In the genomic region with DNA sequence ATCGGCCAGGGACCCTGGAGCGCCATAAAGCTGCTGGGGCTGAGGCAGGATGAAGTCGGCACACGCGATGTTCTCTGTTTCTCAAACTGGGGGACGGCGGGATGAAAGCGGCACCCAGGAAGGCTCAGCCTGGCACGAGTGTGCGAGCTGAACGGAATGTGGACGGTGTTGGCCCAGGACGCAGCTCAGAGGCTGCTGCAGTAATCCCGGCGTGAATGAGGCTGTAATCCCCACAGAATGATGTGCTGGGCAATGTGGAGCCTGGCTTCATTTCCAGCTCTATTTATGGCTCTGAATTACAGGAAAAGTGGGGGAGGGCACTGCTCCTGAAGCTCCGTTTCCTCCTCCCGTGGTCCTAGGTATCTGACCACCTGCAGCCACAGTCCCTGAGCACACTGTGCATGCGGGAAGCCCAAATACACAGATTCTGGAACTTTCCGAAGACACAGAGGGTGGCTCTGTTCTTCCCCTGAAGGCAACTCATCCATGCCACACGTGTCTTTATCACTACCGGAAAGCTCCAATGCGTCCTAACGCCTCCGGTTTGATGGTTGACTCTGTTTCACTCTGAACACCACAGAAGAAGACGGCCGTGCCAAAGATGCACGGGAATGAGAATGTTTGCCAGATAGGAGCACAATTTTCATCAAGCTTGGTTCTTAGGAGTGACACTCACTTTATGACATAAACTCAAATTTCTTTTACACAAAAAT, we compare ENCODE assay signal across 17 cellular contexts. TPM values are rescaled to one million over a fixed set of nuclear protein-coding genes. Genes with fewer than 3 reads are reported as not detected.
DNase-seq lines count a peak whose midpoint lies in the region; ATAC-seq and TF ChIP-seq lines count a peak whose summit lies in the region.
"Had no signal": no experiment of that assay in that cellular context is flagged by ENCODE, and none has a peak within 500 bp of the region (broad histone marks: within the 10 kb centered on the region; RNA-seq: fewer than 3 reads in every experiment).

No MANE protein-coding gene starts in this region.

- no peak for TF ChIP-seq POLR2A in heart left ventricle (IDR thresholded peaks at IDR 0.05)
- TF ChIP-seq POLR2A in upper lobe of left lung (IDR thresholded peaks at IDR 0.05): no peak

- H3K27ac ChIP-seq in heart left ventricle (peak overlapping the region; percentile 40 to 84 (median 64)), upper lobe of left lung (peak overlapping the region in 3 of 4 donors; percentile 59 to 78 (median 61))
- H3K27ac ChIP-seq: ovary had no signal

- H3K4me1 ChIP-seq in heart left ventricle (peaks cover 7 to 48% (median 32%) of the 10 kb centered on the region in 12 donors), upper lobe of left lung (peaks cover 22 to 40% (median 36%) of the 10 kb centered on the region in 4 donors)
- H3K4me1 ChIP-seq: A549 had no signal

- H3K36me3 Mint-ChIP-seq in activated CD8-positive, alpha-beta T cell treated with anti-CD3 and anti-CD28 coated beads, Interleukin-2, amount 10 ng/mL, durations not matched to agents 7 days and 5 days (ENCODE audit: low read depth): no peaks in the 10 kb centered on the region
- H3K36me3 Mint-ChIP-seq in activated CD8-positive, alpha-beta T cell treated with anti-CD3 and anti-CD28 coated beads for 36 hours (ENCODE audit: low read depth): no peaks in the 10 kb centered on the region
- no peaks in the 10 kb centered on the region for H3K36me3 Mint-ChIP-seq in nephron progenitor cell (ENCODE audit: low read depth)
- H3K36me3 Mint-ChIP-seq: brain, CD14-positive monocyte, mesothelial cell of epicardium had no signal

- no peaks in the 10 kb centered on the region for H3K9me3 Mint-ChIP-seq in activated CD8-positive, alpha-beta T cell treated with anti-CD3 and anti-CD28 coated beads, Interleukin-2, amount 10 ng/mL, durations not matched to agents 7 days and 5 days (ENCODE audit: insufficient read depth)
- no peaks in the 10 kb centered on the region for H3K9me3 Mint-ChIP-seq in activated CD8-positive, alpha-beta T cell treated with anti-CD3 and anti-CD28 coated beads for 36 hours
- H3K9me3 Mint-ChIP-seq in nephron progenitor cell: peaks cover 4% of the 10 kb centered on the region
- H3K9me3 Mint-ChIP-seq: activated B cell treated with CpG ODN at 0.5 μM for 24 hours; activated naive CD4-positive, alpha-beta T cell treated with anti-CD3 and anti-CD28 coated beads for 36 hours; CD14-positive monocyte; mesothelial cell of epicardium had no signal

- no peak overlapping the region for H3K4me3 Mint-ChIP-seq in activated CD8-positive, alpha-beta T cell treated with anti-CD3 and anti-CD28 coated beads, Interleukin-2, amount 10 ng/mL, durations not matched to agents 7 days and 5 days
- no peak overlapping the region for H3K4me3 Mint-ChIP-seq in activated CD8-positive, alpha-beta T cell treated with anti-CD3 and anti-CD28 coated beads for 36 hours
- H3K4me3 Mint-ChIP-seq in nephron progenitor cell: peak overlapping the region; percentile 37
- H3K4me3 Mint-ChIP-seq: activated B cell treated with CpG ODN at 0.5 μM for 24 hours; activated naive CD4-positive, alpha-beta T cell treated with anti-CD3 and anti-CD28 coated beads for 36 hours; CD14-positive monocyte; mesothelial cell of epicardium had no signal

- POLR2A ChIA-PET in activated CD8-positive, alpha-beta T cell treated with anti-CD3 and anti-CD28 coated beads, Interleukin-2, amount 10 ng/mL, durations not matched to agents 7 days and 5 days (lab: Charles Lee): no interaction called here
- POLR2A ChIA-PET in activated CD8-positive, alpha-beta T cell treated with anti-CD3 and anti-CD28 coated beads for 36 hours (lab: Charles Lee): interaction anchor here (0.6 to 1.2 kb wide), 2 partner anchors 10 to 37 kb away, joined by 3 to 5 read pairs; no protein-coding TSS in a partner anchor

- H3K4me3 ChIP-seq in heart left ventricle: peak overlapping the region in 7 of 12 donors; percentile 1 to 24 (median 18)
- peak overlapping the region in 2 of 4 donors; percentile 1 to 19 for H3K4me3 ChIP-seq in upper lobe of left lung
- no peak overlapping the region for H3K4me3 ChIP-seq in H7 (ENCODE audit: insufficient read depth, low read depth, low read length)
- H3K4me3 ChIP-seq: A549, ovary had no signal

- intact Hi-C loops in activated CD8-positive, alpha-beta T cell treated with anti-CD3 and anti-CD28 coated beads for 36 hours (cut with micrococcal nuclease): no loop called here
- intact Hi-C loops in heart left ventricle (cut with DNase I): loop anchor here in 2 of 10 donors (5.0 kb wide), 1 partner anchor 35 kb away; no protein-coding TSS in a partner anchor
- intact Hi-C loops in sciatic nerve (cut with DNase I): no loop called here

- ATAC-seq in activated CD8-positive, alpha-beta T cell treated with anti-CD3 and anti-CD28 coated beads, Interleukin-2, amount 10 ng/mL, durations not matched to agents 7 days and 5 days: no peak
- ATAC-seq in activated CD8-positive, alpha-beta T cell treated with anti-CD3 and anti-CD28 coated beads for 36 hours: no peak
- ATAC-seq in heart left ventricle (peak; percentile 23 to 73 (median 49)), upper lobe of left lung (ENCODE audit: low FRiP score in 2 of 2) (no peak), sciatic nerve (no peak)
- ATAC-seq: A549 had no signal

- 45 to 62% (median 52%) methylated on average over 27 of the region's 27 CpGs for WGBS in heart left ventricle, 4 donors
- WGBS in upper lobe of left lung, 2 donors: 75 to 83% methylated on average over 23 to 25 of the region's 27 CpGs

- H3K9me3 ChIP-seq in heart left ventricle (no peaks in the 10 kb centered on the region), upper lobe of left lung (no peaks in the 10 kb centered on the region)
- H3K9me3 ChIP-seq: A549, ovary had no signal

- peak; percentile 7 for DNase-seq in activated CD8-positive, alpha-beta T cell treated with anti-CD3 and anti-CD28 coated beads, Interleukin-2, amount 10 ng/mL, durations not matched to agents 7 days and 5 days
- DNase-seq in activated CD8-positive, alpha-beta T cell treated with anti-CD3 and anti-CD28 coated beads for 36 hours: no peak
- DNase-seq in heart left ventricle: peak in 1 of 5 donors; percentile 22
- no peak for DNase-seq in nephron progenitor cell
- peak in 1 of 2 donors; percentile 46 for DNase-seq in upper lobe of left lung
- DNase-seq in sciatic nerve (ENCODE audit: low spot score): no peak
- no peak for DNase-seq in H7
- no peak for DNase-seq in epidermal melanocyte (ENCODE audit: insufficient read length, low spot score)
- DNase-seq: activated B cell treated with CpG ODN at 0.5 μM for 24 hours; activated naive CD4-positive, alpha-beta T cell treated with anti-CD3 and anti-CD28 coated beads for 36 hours; DMS79 treated with DMSO at 0.1 percent for 48 hours; stimulated activated CD4-positive, alpha-beta T cell treated with anti-CD3 and anti-CD28 coated beads, Interleukin-15, amount 100 ng/mL, for 24 hours had no signal

- no peak overlapping the region for H3K27ac Mint-ChIP-seq in activated CD8-positive, alpha-beta T cell treated with anti-CD3 and anti-CD28 coated beads, Interleukin-2, amount 10 ng/mL, durations not matched to agents 7 days and 5 days
- no peak overlapping the region for H3K27ac Mint-ChIP-seq in activated CD8-positive, alpha-beta T cell treated with anti-CD3 and anti-CD28 coated beads for 36 hours
- peak overlapping the region; percentile 68 for H3K27ac Mint-ChIP-seq in nephron progenitor cell
- H3K27ac Mint-ChIP-seq: activated B cell treated with CpG ODN at 0.5 μM for 24 hours; activated naive CD4-positive, alpha-beta T cell treated with anti-CD3 and anti-CD28 coated beads for 36 hours; mesothelial cell of epicardium had no signal

- H3K4me1 Mint-ChIP-seq in activated CD8-positive, alpha-beta T cell treated with anti-CD3 and anti-CD28 coated beads, Interleukin-2, amount 10 ng/mL, durations not matched to agents 7 days and 5 days (ENCODE audit: low read depth): peaks cover 2% of the 10 kb centered on the region
- no peaks in the 10 kb centered on the region for H3K4me1 Mint-ChIP-seq in activated CD8-positive, alpha-beta T cell treated with anti-CD3 and anti-CD28 coated beads for 36 hours (ENCODE audit: low read depth)
- H3K4me1 Mint-ChIP-seq in nephron progenitor cell: peaks cover 57% of the 10 kb centered on the region

- peaks cover 3% of the 10 kb centered on the region for H3K27me3 Mint-ChIP-seq in activated CD8-positive, alpha-beta T cell treated with anti-CD3 and anti-CD28 coated beads, Interleukin-2, amount 10 ng/mL, durations not matched to agents 7 days and 5 days (ENCODE audit: low read depth)
- H3K27me3 Mint-ChIP-seq in activated CD8-positive, alpha-beta T cell treated with anti-CD3 and anti-CD28 coated beads for 36 hours: peaks cover 1% of the 10 kb centered on the region
- H3K27me3 Mint-ChIP-seq in nephron progenitor cell (ENCODE audit: low read depth, poor library complexity): peaks cover 2% of the 10 kb centered on the region
- H3K27me3 Mint-ChIP-seq: activated B cell treated with CpG ODN at 0.5 μM for 24 hours had no signal

- CTCF ChIA-PET in activated CD8-positive, alpha-beta T cell treated with anti-CD3 and anti-CD28 coated beads, Interleukin-2, amount 10 ng/mL, durations not matched to agents 7 days and 5 days (lab: Charles Lee): no interaction called here
- CTCF ChIA-PET in activated CD8-positive, alpha-beta T cell treated with anti-CD3 and anti-CD28 coated beads for 36 hours (lab: Charles Lee): interaction anchor here (1.4 kb wide), 1 partner anchor 10 kb away, joined by 3 read pairs; no protein-coding TSS in a partner anchor

- TF ChIP-seq CTCF in activated CD8-positive, alpha-beta T cell treated with anti-CD3 and anti-CD28 coated beads for 36 hours (IDR thresholded peaks at IDR 0.05): no peak
- TF ChIP-seq CTCF in heart left ventricle (IDR thresholded peaks at IDR 0.05) (no peak), nephron progenitor cell (IDR thresholded peaks at IDR 0.05) (no peak), upper lobe of left lung (IDR thresholded peaks at IDR 0.05) (no peak)

- no peak for TF ChIP-seq EP300 in upper lobe of left lung (IDR thresholded peaks at IDR 0.05)

- H3K27me3 ChIP-seq in heart left ventricle (no peaks in the 10 kb centered on the region), upper lobe of left lung (no peaks in the 10 kb centered on the region), H7 (ENCODE audit: control insufficient read depth, insufficient read depth, low read length) (no peaks in the 10 kb centered on the region)
- H3K27me3 ChIP-seq: ovary had no signal

- H3K36me3 ChIP-seq in heart left ventricle: no peaks in the 10 kb centered on the region
- H3K36me3 ChIP-seq in upper lobe of left lung: no peaks in the 10 kb centered on the region
- no peaks in the 10 kb centered on the region for H3K36me3 ChIP-seq in H7 (replicated peaks; ENCODE audit: control insufficient read depth, insufficient read depth, low read length)
- H3K36me3 ChIP-seq: ovary had no signal

RNA-seq across cellular contexts. Expression of gene KLF6, which starts 37.6 kb away (rescaled TPM):
- total RNA-seq in activated CD8-positive, alpha-beta T cell treated with anti-CD3 and anti-CD28 coated beads, Interleukin-2, amount 10 ng/mL, durations not matched to agents 7 days and 5 days: 100 to 1,000 TPM; 208 to 215 TPM
- total RNA-seq in activated CD8-positive, alpha-beta T cell treated with anti-CD3 and anti-CD28 coated beads for 36 hours: 100 to 1,000 TPM; 116 to 120 TPM
- 100 to 1,000 TPM in 1 of 9 donors, 10 to 100 TPM in 8; 22.6 to 106 (median 52.2) TPM for total RNA-seq in heart left ventricle
- 10 to 100 TPM; 15.2 to 66.2 TPM for polyA plus RNA-seq in heart left ventricle
- 100 to 1,000 TPM; 164 to 439 (median 249) TPM for total RNA-seq in upper lobe of left lung
- 273 TPM for total RNA-seq in sciatic nerve
- 7.6 and 9.8 TPM in 2 replicates for total RNA-seq in H7 (2014; rRNA removed; shearing (Covaris generic))

Comparison
In these comparisons a context has a peak if more than half of its experiments do, and no peak if none do; other contexts are left out.
1. ATAC-seq: peak in heart left ventricle (4 of 4); none in activated CD8-positive, alpha-beta T cell treated with anti-CD3 and anti-CD28 coated beads, Interleukin-2, amount 10 ng/mL, durations not matched to agents 7 days and 5 days (single experiment), activated CD8-positive, alpha-beta T cell treated with anti-CD3 and anti-CD28 coated beads for 36 hours (single experiment), upper lobe of left lung (0 of 2) and sciatic nerve (single experiment).